ENCODE assay signal across 9 cellular contexts in the genomic region with DNA sequence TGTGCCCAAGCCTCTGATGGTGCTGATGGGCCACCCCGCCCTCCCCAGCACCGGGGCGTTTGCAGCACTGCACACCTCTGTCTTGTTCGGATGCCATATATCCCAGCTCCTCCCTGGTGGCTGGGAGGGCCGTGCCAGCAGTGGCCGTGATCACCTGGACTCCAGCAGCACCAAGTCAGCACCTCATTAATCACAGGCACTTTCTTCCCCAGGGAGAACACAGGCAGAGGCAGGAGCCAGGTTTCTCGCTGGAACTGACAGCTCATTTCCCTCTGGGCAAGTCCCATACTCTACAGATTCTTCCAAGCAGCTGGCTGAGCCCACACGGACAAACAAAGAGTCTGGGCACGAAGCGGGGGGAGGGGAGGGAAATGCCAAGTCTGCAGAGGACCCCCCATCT.
DNase-seq lines count a peak whose midpoint lies in the region; ATAC-seq, FAIRE-seq and TF ChIP-seq lines count a peak whose summit lies in the region.
"Had no signal": no experiment of that assay in that cellular context is flagged by ENCODE, and none has a peak within 500 bp of the region (broad histone marks: within the 10 kb centered on the region; RNA-seq: fewer than 3 reads in every experiment).

No MANE protein-coding gene starts in this region.

- H3K27me3 Mint-ChIP-seq in endodermal cell (ENCODE audit: insufficient read depth) (no peaks in the 10 kb centered on the region), neural progenitor cell (ENCODE audit: insufficient read depth, low read depth) (peaks cover 2% of the 10 kb centered on the region)

- H2AFZ ChIP-seq in HCT116 (ENCODE audit: low read depth, low read length, poor library complexity, severe bottlenecking) (no peak overlapping the region), trophoblast cell (ENCODE audit: insufficient read depth, low read length, poor library complexity) (no peak overlapping the region), neural progenitor cell (replicated peaks) (no peak overlapping the region)

- H3K9ac ChIP-seq in HCT116 (ENCODE audit: low read length) (peak overlapping the region; percentile 55), endodermal cell (ENCODE audit: extremely low read depth, low read length, poor library complexity, severe bottlenecking) (no peak overlapping the region), trophoblast cell (ENCODE audit: low read length) (no peak overlapping the region), neural progenitor cell (no peak overlapping the region)

- no peaks in the 10 kb centered on the region for H3F3A ChIP-seq in neural progenitor cell (ENCODE audit: low read depth)

- no peak overlapping the region for H3K4ac ChIP-seq in trophoblast cell (ENCODE audit: low read depth, low read length)

- intact Hi-C loops in HCT116 (cut with micrococcal nuclease), result no loop called here

- TF ChIP-seq CTCF in HCT116 (IDR thresholded peaks at IDR 0.05 in 2 of 3, conservative IDR thresholded peaks at IDR 0.05 in 1 of 3; ENCODE audit: borderline replicate concordance in 1 of 3, insufficient read depth in 1 of 3, low read depth in 2 of 3, low read length in 2 of 3) (no peak), endodermal cell (conservative IDR thresholded peaks at IDR 0.05) (no peak), neural progenitor cell (IDR thresholded peaks at IDR 0.05) (no peak)

- peaks cover 8% of the 10 kb centered on the region for H3K4me1 Mint-ChIP-seq in endodermal cell
- peaks cover 2% of the 10 kb centered on the region for H3K4me1 Mint-ChIP-seq in neural progenitor cell

- no peak overlapping the region for H4K12ac ChIP-seq in trophoblast cell (ENCODE audit: low read depth, low read length)

- H2BK120ac ChIP-seq in trophoblast cell (ENCODE audit: insufficient read depth, low read length, poor library complexity), result no peak overlapping the region

- no peak for TF ChIP-seq POLR2A in HCT116 (IDR thresholded peaks at IDR 0.05; ENCODE audit: borderline replicate concordance, extremely low read depth, insufficient read depth, insufficient read length)

- H3K9me3 ChIP-seq in HCT116 (ENCODE audit: control insufficient read depth in 1 of 2, insufficient read depth in 1 of 2, low read depth in 1 of 2, low read length in 2 of 2) (no peaks in the 10 kb centered on the region), endodermal cell (ENCODE audit: control insufficient read depth, low read length) (no peaks in the 10 kb centered on the region), trophoblast cell (ENCODE audit: insufficient read depth, low read depth, low read length) (peaks cover 3% of the 10 kb centered on the region), neural progenitor cell (ENCODE audit: low read depth) (no peaks in the 10 kb centered on the region), small intestine (ENCODE audit: control insufficient read depth, low read depth) (no peaks in the 10 kb centered on the region)
- H3K9me3 ChIP-seq: gastroesophageal sphincter had no signal

- H3K23ac ChIP-seq in trophoblast cell (ENCODE audit: low read length), result no peak overlapping the region

- DNase-seq in HCT116 (ENCODE audit: low read depth, low spot score) (no peak), NCI-H526 treated with DMSO at 0.1 percent for 48 hours (lab: John Stamatoyannopoulos, UW) (peak; percentile 61), endodermal cell (peak; percentile 39), trophoblast cell (peak; percentile 25 to 29), neural progenitor cell (ENCODE audit: low spot score) (no peak), small intestine (no peak), NCI-H524 treated with DMSO at 0.1 percent for 48 hours (lab: John Stamatoyannopoulos, UW) (no peak)

- TF ChIP-seq RAD21 in HCT116 (IDR thresholded peaks at IDR 0.05; ENCODE audit: low read depth), result no peak

- H3K36me3 ChIP-seq in HCT116 (ENCODE audit: control insufficient read depth in 1 of 2, insufficient read depth in 2 of 2, low read length in 2 of 2) (no peaks in the 10 kb centered on the region), endodermal cell (ENCODE audit: control insufficient read depth, insufficient read depth, low read length) (no peaks in the 10 kb centered on the region), trophoblast cell (ENCODE audit: control insufficient read depth in 1 of 2, insufficient read depth in 2 of 2, low read length in 2 of 2) (no peaks in the 10 kb centered on the region), neural progenitor cell (no peaks in the 10 kb centered on the region), small intestine (ENCODE audit: control insufficient read depth in 2 of 2, insufficient read depth in 2 of 2, low read length in 2 of 2) (no peaks in the 10 kb centered on the region)
- H3K36me3 ChIP-seq: gastroesophageal sphincter had no signal

- CTCF ChIA-PET in HCT116 (lab: Charles Lee), result no interaction called here

- H3K27ac ChIP-seq in HCT116 (ENCODE audit: low read depth, low read length) (no peak overlapping the region), endodermal cell (ENCODE audit: low read depth, low read length) (no peak overlapping the region), trophoblast cell (ENCODE audit: low read depth, low read length) (no peak overlapping the region), neural progenitor cell (no peak overlapping the region), small intestine (ENCODE audit: low read depth in 1 of 2, low read length in 1 of 2) (no peak overlapping the region)
- H3K27ac ChIP-seq: gastroesophageal sphincter had no signal

- H4K8ac ChIP-seq in trophoblast cell (ENCODE audit: low read depth, low read length), result no peak overlapping the region

- POLR2A ChIA-PET in HCT116 (lab: Charles Lee), result no interaction called here

- no peaks in the 10 kb centered on the region for H4K20me1 ChIP-seq in HCT116 (ENCODE audit: insufficient read depth)
- H4K20me1 ChIP-seq in neural progenitor cell (ENCODE audit: low read depth), result no peaks in the 10 kb centered on the region

- H3K36me3 Mint-ChIP-seq in endodermal cell (ENCODE audit: low read depth), result no peaks in the 10 kb centered on the region
- no peaks in the 10 kb centered on the region for H3K36me3 Mint-ChIP-seq in neural progenitor cell

- no peaks in the 10 kb centered on the region for H3K27me3 ChIP-seq in HCT116 (ENCODE audit: insufficient read depth, low read length)
- H3K27me3 ChIP-seq in endodermal cell (ENCODE audit: control insufficient read depth, insufficient read depth, low read length, poor library complexity, severe bottlenecking), result no peaks in the 10 kb centered on the region
- H3K27me3 ChIP-seq in trophoblast cell (ENCODE audit: insufficient read depth, low read length), result no peaks in the 10 kb centered on the region
- H3K27me3 ChIP-seq in neural progenitor cell, result no peaks in the 10 kb centered on the region
- no peaks in the 10 kb centered on the region for H3K27me3 ChIP-seq in small intestine (ENCODE audit: control insufficient read depth in 2 of 2, insufficient read depth in 2 of 2, low read length in 2 of 2)
- H3K27me3 ChIP-seq: gastroesophageal sphincter had no signal

- RAD21 ChIA-PET in HCT116 (lab: Charles Lee; ENCODE audit: low non-redundant PET in 1 of 2, low total read pairs in 2 of 2, uncharacterized antibody in 2 of 2, unreplicated experiment in 2 of 2), result no interaction called here

- 0 out of 4 replicates have a peak overlapping the region, but pooled peaks of 1 of the 2 experiments have one; percentile 40 for H3K4me3 ChIP-seq in HCT116 (replicated peaks in 1 of 2; ENCODE audit: low read depth in 1 of 2, low read length in 2 of 2)
- H3K4me3 ChIP-seq in endodermal cell (ENCODE audit: low read length), result no peak overlapping the region
- no peak overlapping the region for H3K4me3 ChIP-seq in trophoblast cell (ENCODE audit: low read depth, low read length)
- H3K4me3 ChIP-seq in neural progenitor cell, result no peak overlapping the region
- no peak overlapping the region for H3K4me3 ChIP-seq in small intestine (ENCODE audit: low read depth in 1 of 2, low read length in 2 of 2)
- H3K4me3 ChIP-seq: gastroesophageal sphincter had no signal

- H3K79me2 ChIP-seq in HCT116 (ENCODE audit: insufficient read depth, low read length) (no peaks in the 10 kb centered on the region), trophoblast cell (ENCODE audit: control insufficient read depth, insufficient read depth, low read length, poor library complexity) (no peaks in the 10 kb centered on the region), neural progenitor cell (ENCODE audit: low read depth) (no peaks in the 10 kb centered on the region)

- H3K9me3 Mint-ChIP-seq in endodermal cell (no peaks in the 10 kb centered on the region), neural progenitor cell (no peaks in the 10 kb centered on the region)

- WGBS in endodermal cell (ENCODE audit: insufficient coverage in 1 of 2, insufficient read length in 1 of 2), 2 experiments, result 85 to 90% methylated on average over 5 to 10 of the region's 10 CpGs
- WGBS in trophoblast cell (ENCODE audit: extremely low coverage, insufficient coverage, insufficient read length), result no CpG with 5 or more reads among the region's 10 CpGs
- 64 to 80% (median 69%) methylated on average over 10 of the region's 10 CpGs for WGBS in small intestine, 3 donors

- no peak overlapping the region for H4K91ac ChIP-seq in trophoblast cell (ENCODE audit: low read depth, low read length)

- ATAC-seq in HCT116, result no peak
- ATAC-seq in HG02840 (IDR thresholded peaks at IDR 0.05; ENCODE audit: low FRiP score, unreplicated experiment), result no peak
- ATAC-seq: gastroesophageal sphincter had no signal

- no peak overlapping the region for H2BK5ac ChIP-seq in trophoblast cell (ENCODE audit: low read depth, low read length, poor library complexity)

- H3K9me2 ChIP-seq in HCT116 (ENCODE audit: insufficient read depth), result no peaks in the 10 kb centered on the region

- H3K4me1 ChIP-seq in HCT116 (ENCODE audit: control insufficient read depth in 1 of 2, insufficient read depth in 2 of 2, low read length in 2 of 2) (peaks cover 22 to 34% of the 10 kb centered on the region in 2 experiments), endodermal cell (ENCODE audit: control insufficient read depth, insufficient read depth, low read length) (peaks cover 3% of the 10 kb centered on the region), trophoblast cell (ENCODE audit: control insufficient read depth in 1 of 2, insufficient read depth in 2 of 2, low read length in 2 of 2) (peaks cover 0 to 5% of the 10 kb centered on the region in 2 experiments), neural progenitor cell (no peaks in the 10 kb centered on the region), small intestine (ENCODE audit: control insufficient read depth in 2 of 2, insufficient read depth in 1 of 2, low read depth in 1 of 2, low read length in 1 of 2) (peaks cover 0 to 2% of the 10 kb centered on the region in 2 donors)

- H3K27ac Mint-ChIP-seq in endodermal cell, result no peak overlapping the region
- no peak overlapping the region for H3K27ac Mint-ChIP-seq in neural progenitor cell

- H2AK5ac ChIP-seq in trophoblast cell (ENCODE audit: low read length), result no peak overlapping the region

- no peak overlapping the region for H3K14ac ChIP-seq in trophoblast cell (ENCODE audit: low read length)

- no TSS peak for BruUV-seq in HCT116 (replicated peaks; lab: Mats Ljungman, UMichigan)

- H3K79me1 ChIP-seq in trophoblast cell (ENCODE audit: low read length), result no peaks in the 10 kb centered on the region

- H3K4me2 ChIP-seq in HCT116 (ENCODE audit: low read length) (peak overlapping the region; percentile 77), trophoblast cell (ENCODE audit: low read length) (no peak overlapping the region), neural progenitor cell (no peak overlapping the region)

- H3K4me3 Mint-ChIP-seq in endodermal cell, result no peak overlapping the region
- no peak overlapping the region for H3K4me3 Mint-ChIP-seq in neural progenitor cell

- no peak overlapping the region for H3K18ac ChIP-seq in trophoblast cell (ENCODE audit: low read length)

- no peak overlapping the region for H2BK12ac ChIP-seq in trophoblast cell (ENCODE audit: low read length)

- no peak for FAIRE-seq in small intestine (lab: Jason Lieb, UNC)

Comparison
In these comparisons a context has a peak if more than half of its experiments do, and no peak if none do; other contexts are left out.
1. DNase-seq: peak in NCI-H526 treated with DMSO at 0.1 percent for 48 hours (single experiment), endodermal cell (single experiment) and trophoblast cell (2 of 2); none in HCT116 (single experiment), neural progenitor cell (single experiment), small intestine (single experiment) and NCI-H524 treated with DMSO at 0.1 percent for 48 hours (single experiment).